Comparison of ENCODE assay signal across 20 cellular contexts in the genomic region with DNA sequence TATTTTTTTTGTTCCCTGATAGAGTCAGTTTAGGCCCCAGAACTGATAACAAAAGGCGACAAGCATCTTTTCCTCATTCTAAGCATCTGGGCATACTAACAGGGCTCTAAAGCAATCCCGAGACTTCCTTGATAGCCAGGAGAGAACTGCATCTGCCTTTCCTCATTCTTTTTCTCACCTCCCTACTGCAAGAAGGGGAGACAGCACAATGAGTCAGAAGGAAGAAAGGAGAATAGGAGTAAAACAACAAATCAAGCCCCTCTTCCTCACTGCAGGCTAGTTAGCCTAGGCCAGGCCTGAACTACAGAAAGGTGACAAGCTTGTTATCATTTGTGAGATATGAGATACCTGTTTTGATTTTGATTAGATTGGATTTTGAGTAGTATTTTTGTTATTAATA.
A peak's percentile ranks its signal among the peaks of the same experiment; 100 is the strongest.
DNase-seq lines count a peak whose midpoint lies in the region; ATAC-seq and TF ChIP-seq lines count a peak whose summit lies in the region.
"Had no signal": no experiment of that assay in that cellular context is flagged by ENCODE, and none has a peak within 500 bp of the region (broad histone marks: within the 10 kb centered on the region; RNA-seq: fewer than 3 reads in every experiment).

No MANE protein-coding gene starts in this region.

- peak overlapping the region; percentile 73 for H3K27ac Mint-ChIP-seq in chondrocyte (ENCODE audit: unreplicated experiment)
- H3K27ac Mint-ChIP-seq: activated naive CD8-positive, alpha-beta T cell treated with anti-CD3 and anti-CD28 coated beads, Interleukin-2, amount 10 ng/mL, durations not matched to agents 7 days and 5 days; CD4-positive, alpha-beta memory T cell; effector memory CD8-positive, alpha-beta T cell; naive B cell; progenitor cell of endocrine pancreas; stimulated activated memory B cell treated with anti-CD40 and anti-IgM and Interleukin-4, amounts not matched to agents 10 μg/mL and 1 μg/mL and 100 μg/mL, for 72 hours; T-helper 1 cell treated with Interleukin-12 subunit alpha and Interleukin-12 subunit beta and Interleukin-4 antibody, amounts not matched to agents 30 μg/mL and 1 μg/mL, for 36 hours had no signal

- TF ChIP-seq CTCF in chondrocyte (IDR thresholded peaks at IDR 0.05) (no peak), OCI-LY7 (conservative IDR thresholded peaks at IDR 0.05; ENCODE audit: low read length) (no peak)

- H2BK120ac ChIP-seq in mesenchymal stem cell (ENCODE audit: low read depth, low read length), result no peak overlapping the region

- peak overlapping the region; percentile 53 for H2AFZ ChIP-seq in mesenchymal stem cell (ENCODE audit: low read depth, low read length)
- no peak overlapping the region for H2AFZ ChIP-seq in OCI-LY7 (ENCODE audit: low read length)

- peak overlapping the region in 1 of 2 experiments; percentile 38 for H3K4ac ChIP-seq in mesenchymal stem cell (ENCODE audit: low read depth in 1 of 2, low read length in 2 of 2)

- H4K91ac ChIP-seq in mesenchymal stem cell (ENCODE audit: low read length), result no peak overlapping the region

- WGBS in mesenchymal stem cell, result 63% methylated on average over 2 of the region's 2 CpGs
- 12 to 21% methylated on average over 2 of the region's 2 CpGs for WGBS in aorta, 2 donors

- CTCF ChIA-PET in OCI-LY7 (lab: Charles Lee; ENCODE audit: unreplicated experiment), result interaction anchor here (0.6 kb wide), 1 partner anchor 11 kb away, joined by 3 read pairs; no protein-coding TSS in a partner anchor

- intact Hi-C loops in aorta (cut with DNase I), result loop anchor here in 1 of 2 donors (5.0 kb wide), 1 partner anchor 515 kb away; no protein-coding TSS in a partner anchor
- intact Hi-C loops in OCI-LY7 (cut with micrococcal nuclease; ENCODE audit: unreplicated experiment), result no loop called here

- no peak overlapping the region for H3K14ac ChIP-seq in mesenchymal stem cell (ENCODE audit: low read length in 2 of 2)

- H3K4me3 Mint-ChIP-seq in chondrocyte (ENCODE audit: unreplicated experiment), result no peak overlapping the region
- H3K4me3 Mint-ChIP-seq: activated naive CD8-positive, alpha-beta T cell treated with anti-CD3 and anti-CD28 coated beads, Interleukin-2, amount 10 ng/mL, durations not matched to agents 7 days and 5 days; CD4-positive, alpha-beta memory T cell; central memory CD8-positive, alpha-beta T cell; effector memory CD8-positive, alpha-beta T cell; naive B cell; stimulated activated memory B cell treated with anti-CD40 and anti-IgM and Interleukin-4, amounts not matched to agents 10 μg/mL and 1 μg/mL and 100 μg/mL, for 72 hours; T-helper 1 cell treated with Interleukin-12 subunit alpha and Interleukin-12 subunit beta and Interleukin-4 antibody, amounts not matched to agents 30 μg/mL and 1 μg/mL, for 36 hours had no signal

- H3K4me2 ChIP-seq in mesenchymal stem cell (ENCODE audit: low read length, poor library complexity, severe bottlenecking), result no peak overlapping the region
- no peak overlapping the region for H3K4me2 ChIP-seq in OCI-LY7 (ENCODE audit: low read length)

- peaks cover 46% of the 10 kb centered on the region for H3K4me1 Mint-ChIP-seq in chondrocyte (ENCODE audit: low read depth)
- H3K4me1 Mint-ChIP-seq: activated naive CD8-positive, alpha-beta T cell treated with anti-CD3 and anti-CD28 coated beads, Interleukin-2, amount 10 ng/mL, durations not matched to agents 7 days and 5 days; CD4-positive, alpha-beta memory T cell; central memory CD8-positive, alpha-beta T cell; naive B cell; stimulated activated memory B cell treated with anti-CD40 and anti-IgM and Interleukin-4, amounts not matched to agents 10 μg/mL and 1 μg/mL and 100 μg/mL, for 72 hours had no signal

- no peaks in the 10 kb centered on the region for H4K20me1 ChIP-seq in OCI-LY7 (ENCODE audit: insufficient read depth, low read length)

- no peaks in the 10 kb centered on the region for H3K79me2 ChIP-seq in OCI-LY7 (ENCODE audit: insufficient read depth, low read depth, low read length)

- ATAC-seq in aorta (ENCODE audit: low FRiP score), result no peak
- no peak for ATAC-seq in HG02885 (IDR thresholded peaks at IDR 0.05; ENCODE audit: poor library complexity, unreplicated experiment)
- ATAC-seq: effector memory CD8-positive, alpha-beta T cell; stimulated activated memory B cell treated with anti-CD40 and anti-IgM and Interleukin-4, amounts not matched to agents 10 μg/mL and 1 μg/mL and 100 μg/mL, for 72 hours had no signal

- H3K9me3 ChIP-seq in mesenchymal stem cell (ENCODE audit: control insufficient read depth, low read length) (no peaks in the 10 kb centered on the region), aorta (ENCODE audit: control insufficient read depth, low read length) (no peaks in the 10 kb centered on the region), OCI-LY7 (ENCODE audit: low read length) (no peaks in the 10 kb centered on the region)
- H3K9me3 ChIP-seq: upper lobe of left lung had no signal

- H2BK15ac ChIP-seq in mesenchymal stem cell (ENCODE audit: low read depth, poor library complexity, severe bottlenecking), result no peak overlapping the region

- no peaks in the 10 kb centered on the region for H3K36me3 Mint-ChIP-seq in chondrocyte (ENCODE audit: low read depth)
- H3K36me3 Mint-ChIP-seq: activated naive CD8-positive, alpha-beta T cell treated with anti-CD3 and anti-CD28 coated beads, Interleukin-2, amount 10 ng/mL, durations not matched to agents 7 days and 5 days; CD4-positive, alpha-beta memory T cell; naive B cell; stimulated activated memory B cell treated with anti-CD40 and anti-IgM and Interleukin-4, amounts not matched to agents 10 μg/mL and 1 μg/mL and 100 μg/mL, for 72 hours had no signal

- DNase-seq in NCI-H146 (lab: John Stamatoyannopoulos, UW) (peak; percentile 6), NCI-H146 treated with DMSO at 0.1 percent for 48 hours (lab: John Stamatoyannopoulos, UW; ENCODE audit: unreplicated experiment) (no peak), chondrocyte (ENCODE audit: low spot score) (no peak), mesenchymal stem cell (peak; percentile 29), aorta (no peak), dedifferentiated amniotic fluid mesenchymal stem cell (ENCODE audit: extremely low spot score) (no peak), OCI-LY7 (ENCODE audit: low spot score) (no peak)
- DNase-seq: activated CD4-positive, CD25-positive, alpha-beta regulatory T cell; activated CD8-positive, alpha-beta memory T cell treated with anti-CD3 and anti-CD28 coated beads for 24 hours; activated naive CD8-positive, alpha-beta T cell treated with anti-CD3 and anti-CD28 coated beads, Interleukin-2, amount 10 ng/mL, durations not matched to agents 7 days and 5 days; CD4-positive, alpha-beta memory T cell; effector memory CD8-positive, alpha-beta T cell; naive B cell; NCI-H1417 treated with DMSO at 0.1 percent for 48 hours; upper lobe of left lung had no signal

- H3K9me2 ChIP-seq in OCI-LY7 (ENCODE audit: insufficient read depth, low read length), result no peaks in the 10 kb centered on the region

- no peaks in the 10 kb centered on the region for H3K27me3 ChIP-seq in mesenchymal stem cell (ENCODE audit: control insufficient read depth in 1 of 2, insufficient read depth in 1 of 2, low read length in 2 of 2)
- H3K27me3 ChIP-seq in aorta (ENCODE audit: control insufficient read depth in 1 of 2, insufficient read depth in 2 of 2, low read length in 1 of 2), result no peaks in the 10 kb centered on the region
- H3K27me3 ChIP-seq: upper lobe of left lung had no signal

- H3K79me1 ChIP-seq in mesenchymal stem cell (replicated peaks; ENCODE audit: low read length, poor library complexity, severe bottlenecking), result no peaks in the 10 kb centered on the region

- no peak overlapping the region for H3K4me3 ChIP-seq in mesenchymal stem cell (ENCODE audit: insufficient read depth in 1 of 2, low read depth in 1 of 2, low read length in 2 of 2)
- H3K4me3 ChIP-seq in aorta (ENCODE audit: low read length in 2 of 2), result no peak overlapping the region
- H3K4me3 ChIP-seq in OCI-LY7 (ENCODE audit: low read depth, low read length, poor library complexity, severe bottlenecking), result no peak overlapping the region
- H3K4me3 ChIP-seq: upper lobe of left lung had no signal

- POLR2A ChIA-PET in OCI-LY7 (lab: Charles Lee), result no interaction called here

- H3K9ac ChIP-seq in mesenchymal stem cell (ENCODE audit: low read length), result peak overlapping the region; percentile 46

- no peaks in the 10 kb centered on the region for H3K9me3 Mint-ChIP-seq in chondrocyte (ENCODE audit: low read depth)
- H3K9me3 Mint-ChIP-seq: activated naive CD8-positive, alpha-beta T cell treated with anti-CD3 and anti-CD28 coated beads, Interleukin-2, amount 10 ng/mL, durations not matched to agents 7 days and 5 days; stimulated activated memory B cell treated with anti-CD40 and anti-IgM and Interleukin-4, amounts not matched to agents 10 μg/mL and 1 μg/mL and 100 μg/mL, for 72 hours; T-helper 1 cell treated with Interleukin-12 subunit alpha and Interleukin-12 subunit beta and Interleukin-4 antibody, amounts not matched to agents 30 μg/mL and 1 μg/mL, for 36 hours had no signal

- no peak overlapping the region for H3K23ac ChIP-seq in mesenchymal stem cell (ENCODE audit: low read length in 2 of 2)

- no peak overlapping the region for H3K27ac ChIP-seq in mesenchymal stem cell (ENCODE audit: low read length, poor library complexity, severe bottlenecking)
- H3K27ac ChIP-seq in aorta (ENCODE audit: low read depth in 1 of 2, low read length in 2 of 2), result peak overlapping the region; percentile 51 to 86
- H3K27ac ChIP-seq in OCI-LY7 (ENCODE audit: low read depth, low read length, poor library complexity, severe bottlenecking), result no peak overlapping the region
- H3K27ac ChIP-seq: upper lobe of left lung had no signal

- no peaks in the 10 kb centered on the region for H3K36me3 ChIP-seq in mesenchymal stem cell (ENCODE audit: control insufficient read depth in 1 of 2, insufficient read depth in 2 of 2, low read depth in 1 of 2, low read length in 2 of 2)
- no peaks in the 10 kb centered on the region for H3K36me3 ChIP-seq in aorta (ENCODE audit: control insufficient read depth in 1 of 2, insufficient read depth in 2 of 2, low read length in 1 of 2)
- no peaks in the 10 kb centered on the region for H3K36me3 ChIP-seq in OCI-LY7 (ENCODE audit: insufficient read depth, low read length)
- H3K36me3 ChIP-seq: upper lobe of left lung had no signal

- no peak overlapping the region for H2AK5ac ChIP-seq in mesenchymal stem cell (ENCODE audit: low read length, severe bottlenecking)

- H2BK5ac ChIP-seq in mesenchymal stem cell (ENCODE audit: low read depth, low read length, poor library complexity, severe bottlenecking), result no peak overlapping the region

- BruUV-seq in OCI-LY7 (replicated peaks; lab: Mats Ljungman, UMichigan), result no TSS peak

- peak overlapping the region in 1 of 2 experiments; percentile 49 for H2BK12ac ChIP-seq in mesenchymal stem cell (ENCODE audit: low read length in 2 of 2)

- H3K27me3 Mint-ChIP-seq in chondrocyte (ENCODE audit: low read depth), result no peaks in the 10 kb centered on the region
- H3K27me3 Mint-ChIP-seq: activated naive CD8-positive, alpha-beta T cell treated with anti-CD3 and anti-CD28 coated beads, Interleukin-2, amount 10 ng/mL, durations not matched to agents 7 days and 5 days; CD4-positive, alpha-beta memory T cell; central memory CD8-positive, alpha-beta T cell; effector memory CD8-positive, alpha-beta T cell; naive B cell; progenitor cell of endocrine pancreas; stimulated activated memory B cell treated with anti-CD40 and anti-IgM and Interleukin-4, amounts not matched to agents 10 μg/mL and 1 μg/mL and 100 μg/mL, for 72 hours had no signal

- no peak overlapping the region for H4K8ac ChIP-seq in mesenchymal stem cell (ENCODE audit: low read length)

- no peak overlapping the region for H3K18ac ChIP-seq in mesenchymal stem cell (ENCODE audit: low read depth in 1 of 2, low read length in 2 of 2)

- H3K4me1 ChIP-seq in mesenchymal stem cell (ENCODE audit: control insufficient read depth, insufficient read depth, low read depth, low read length), result no peaks in the 10 kb centered on the region
- H3K4me1 ChIP-seq in aorta (ENCODE audit: control insufficient read depth in 1 of 2, insufficient read depth in 2 of 2, low read length in 2 of 2), result peaks cover 2 to 5% of the 10 kb centered on the region in 2 donors
- H3K4me1 ChIP-seq in OCI-LY7 (ENCODE audit: insufficient read depth, low read length, poor library complexity, severe bottlenecking), result no peaks in the 10 kb centered on the region

Comparison
In these comparisons a context has a peak if more than half of its experiments do, and no peak if none do; other contexts are left out.
1. DNase-seq: peak in NCI-H146 (single experiment) and mesenchymal stem cell (single experiment); none in NCI-H146 treated with DMSO at 0.1 percent for 48 hours (single experiment), chondrocyte (single experiment), aorta (0 of 2), dedifferentiated amniotic fluid mesenchymal stem cell (single experiment) and OCI-LY7 (single experiment).
2. H3K27ac ChIP-seq: peak in aorta (2 of 2); none in mesenchymal stem cell (single experiment) and OCI-LY7 (single experiment).